Comparison of ENCODE assay signal across 8 cellular contexts in genomic region chr2:240604291-240604938, GRCh38. TPM values are rescaled to one million over a fixed set of nuclear protein-coding genes. Genes with fewer than 3 reads are reported as not detected.
DNase-seq lines count a peak whose midpoint lies in the region; ATAC-seq, FAIRE-seq and TF ChIP-seq lines count a peak whose summit lies in the region.

No MANE protein-coding gene starts in this region.

- H3K9ac ChIP-seq in mesendoderm (ENCODE audit: low read length): no peak overlapping the region

- H3K36me3 ChIP-seq in mesendoderm (ENCODE audit: control insufficient read depth, insufficient read depth, low read length): no peaks in the 10 kb centered on the region

- no peak overlapping the region for H2AK5ac ChIP-seq in mesendoderm (ENCODE audit: low read length)

- H3K4me3 ChIP-seq in GM12865 (ENCODE audit: low read depth, low read length) (no peak overlapping the region), mesendoderm (ENCODE audit: low read length) (no peak overlapping the region)

- H3K79me1 ChIP-seq in mesendoderm (ENCODE audit: low read length): no peaks in the 10 kb centered on the region

- no peak overlapping the region for H2BK15ac ChIP-seq in mesendoderm (replicated peaks; ENCODE audit: low read depth)

- H2BK120ac ChIP-seq in mesendoderm (ENCODE audit: low read depth, low read length): no peak overlapping the region

- H4K8ac ChIP-seq in mesendoderm (ENCODE audit: low read depth, low read length): no peak overlapping the region

- H4K5ac ChIP-seq in mesendoderm (ENCODE audit: low read length): no peak overlapping the region

- H3K27me3 ChIP-seq in mesendoderm (ENCODE audit: insufficient read depth, low read length, poor library complexity): no peaks in the 10 kb centered on the region

- H3K79me2 ChIP-seq in mesendoderm (ENCODE audit: control insufficient read depth, insufficient read depth, low read length): no peaks in the 10 kb centered on the region

- H3K27ac ChIP-seq in 22Rv1 (peak overlapping the region; percentile 75), mesendoderm (ENCODE audit: low read depth, low read length) (no peak overlapping the region)

- no peaks in the 10 kb centered on the region for H3K4me1 ChIP-seq in mesendoderm (ENCODE audit: control insufficient read depth, low read depth, low read length)

- no peak overlapping the region for H3K4me2 ChIP-seq in mesendoderm (ENCODE audit: low read length)

- no peak overlapping the region for H3K23ac ChIP-seq in mesendoderm (ENCODE audit: low read length)

- DNase-seq in GM12865 (ENCODE audit: low read depth): peak; percentile 45
- peak; percentile 82 for DNase-seq in RCC 7860 (ENCODE audit: low spot score)
- DNase-seq in epidermal melanocyte (ENCODE audit: insufficient read length, low spot score): peak; percentile 95
- peak; percentile 65 for DNase-seq in mesendoderm

- no peak for ATAC-seq in GM19455 (IDR thresholded peaks at IDR 0.05; ENCODE audit: unreplicated experiment)
- no peak for ATAC-seq in GM21717 (IDR thresholded peaks at IDR 0.05; ENCODE audit: unreplicated experiment)
- ATAC-seq in HG02981 (IDR thresholded peaks at IDR 0.05; ENCODE audit: unreplicated experiment): no peak

- WGBS in mesendoderm (ENCODE audit: extremely low coverage, insufficient coverage, low lambda C conversion rate): no CpG with 5 or more reads among the region's 11 CpGs

- no peak overlapping the region for H3K56ac ChIP-seq in mesendoderm (ENCODE audit: low read length)

- no peak overlapping the region for H3K4ac ChIP-seq in mesendoderm (ENCODE audit: low read depth, low read length)

- no peak overlapping the region for H2BK5ac ChIP-seq in mesendoderm (ENCODE audit: low read length)

- peak; percentile 55 for TF ChIP-seq CTCF in 22Rv1 (IDR thresholded peaks at IDR 0.05)
- peak; percentile 55 for TF ChIP-seq CTCF in GM12865 (IDR thresholded peaks at IDR 0.05; ENCODE audit: insufficient read depth, low read depth, low read length, missing control alignments)

- peak; percentile 57 for FAIRE-seq in RCC 7860 (lab: Jason Lieb, UNC)

- H3K18ac ChIP-seq in mesendoderm (ENCODE audit: low read length): no peak overlapping the region

RNA-seq across cellular contexts. Expression of gene CAPN10, which starts 17.9 kb away (rescaled TPM):
- polyA plus RNA-seq in mesendoderm (2013, experiment 1 of 2): 11.8 TPM
- 11.6 TPM for polyA plus RNA-seq in mesendoderm (2013, experiment 2 of 2)

RNA-seq across cellular contexts. Expression of gene GPR35, which starts 20.9 kb away (rescaled TPM):
- 0.10 TPM for polyA plus RNA-seq in mesendoderm (2013, experiment 1 of 2)
- polyA plus RNA-seq in mesendoderm (2013, experiment 2 of 2): 0.13 TPM

RNA-seq across cellular contexts. Expression of gene RNPEPL1, which starts 36.1 kb away (rescaled TPM):
- polyA plus RNA-seq in mesendoderm (2013, experiment 1 of 2): 5.8 TPM
- 5.3 TPM for polyA plus RNA-seq in mesendoderm (2013, experiment 2 of 2)

RNA-seq across cellular contexts. Expression of gene DUSP28, which starts 44.3 kb away (rescaled TPM):
- 1.6 TPM for polyA plus RNA-seq in mesendoderm (2013, experiment 1 of 2)
- polyA plus RNA-seq in mesendoderm (2013, experiment 2 of 2): 1.6 TPM

RNA-seq across cellular contexts. Expression of gene ANKMY1, which starts 46.6 kb away (rescaled TPM):
- polyA plus RNA-seq in mesendoderm (2013, experiment 1 of 2): 2.1 TPM
- polyA plus RNA-seq in mesendoderm (2013, experiment 2 of 2): 1.9 TPM

Comparison
In these comparisons a context has a peak if more than half of its experiments do, and no peak if none do; other contexts are left out.
1. DNase-seq: peak in every context shown above with its lines; median percentile 95 in epidermal melanocyte; 82 in RCC 7860; 65 in mesendoderm; 45 in GM12865.